Comparison of ENCODE assay signal across 8 cellular contexts in genomic region chr19:4575978-4576933, GRCh38.
DNase-seq lines count a peak whose midpoint lies in the region; ATAC-seq and TF ChIP-seq lines count a peak whose summit lies in the region.

No MANE protein-coding gene starts in this region.

- ATAC-seq in SK-N-SH treated with all-trans-retinoic acid at 6 μM for 48 hours, result peak; percentile 75
- no peak for ATAC-seq in GM18909 (IDR thresholded peaks at IDR 0.05; ENCODE audit: poor library complexity, unreplicated experiment)

- DNase-seq in activated gamma-delta T cell treated with Interleukin-2 at 50 U/mL for 16 hours, result peak; percentile 70
- no peak for DNase-seq in activated gamma-delta T cell (lab: John Stamatoyannopoulos, UW)
- peak; percentile 40 for DNase-seq in amniotic epithelial cell (ENCODE audit: low read depth)
- DNase-seq in stimulated activated CD4-positive, alpha-beta T cell treated with anti-CD3 and anti-CD28 coated beads, Interleukin-12 subunit alpha, Interleukin-12 subunit beta, amount 100 ng/mL, for 48 hours (ENCODE audit: low read depth in 2 of 3, low spot score in 1 of 3), result peak; percentile 48 to 80 (median 57)
- DNase-seq in RKO (ENCODE audit: low spot score), result no peak

- no peak overlapping the region for H3K4me3 ChIP-seq in iPS-18a (ENCODE audit: low read length)

- H3K27ac ChIP-seq in iPS-18a (ENCODE audit: low read length), result no peak overlapping the region

- H3K9ac ChIP-seq in iPS-18a (ENCODE audit: low read length), result peak overlapping the region; percentile 26

- H3K36me3 ChIP-seq in iPS-18a (ENCODE audit: control insufficient read depth, low read depth, low read length), result no peaks in the 10 kb centered on the region

- H3K27me3 ChIP-seq in iPS-18a (ENCODE audit: control insufficient read depth, insufficient read depth, low read length), result no peaks in the 10 kb centered on the region

- H3K4me1 ChIP-seq in iPS-18a (ENCODE audit: control insufficient read depth, low read depth, low read length), result peaks cover 8% of the 10 kb centered on the region

- no peaks in the 10 kb centered on the region for H3K9me3 ChIP-seq in iPS-18a (ENCODE audit: control insufficient read depth, low read depth, low read length)

TF ChIP-seq in SK-N-SH treated with all-trans-retinoic acid at 6 μM for 48 hours, 23 proteins besides CTCF, POLR2A, EP300 and RAD21:
- TF ChIP-seq BACH2 (CRISPR knock-in tag; IDR thresholded peaks at IDR 0.05; ENCODE audit: borderline replicate concordance), result no peak
- no peak for TF ChIP-seq ZNF70 (CRISPR knock-in tag; IDR thresholded peaks at IDR 0.05)
- TF ChIP-seq PATZ1 (CRISPR knock-in tag; IDR thresholded peaks at IDR 0.05; ENCODE audit: borderline replicate concordance), result no peak
- TF ChIP-seq POU6F1 (CRISPR knock-in tag; IDR thresholded peaks at IDR 0.05; ENCODE audit: borderline replicate concordance, low read depth), result no peak
- TF ChIP-seq SNAI2 (CRISPR knock-in tag; IDR thresholded peaks at IDR 0.05), result no peak
- TF ChIP-seq ZFP3 (CRISPR knock-in tag; IDR thresholded peaks at IDR 0.05), result peak; percentile 61; the same call in 1 of the 2 replicates
- TF ChIP-seq GLIS3 (CRISPR knock-in tag; IDR thresholded peaks at IDR 0.05), result 0 out of 2 replicates have a peak, but pooled peaks have one; percentile 30
- TF ChIP-seq ESRRG (CRISPR knock-in tag; IDR thresholded peaks at IDR 0.05), result no peak

Comparison
In these comparisons a context has a peak if more than half of its experiments do, and no peak if none do; other contexts are left out.
1. DNase-seq: peak in activated gamma-delta T cell treated with Interleukin-2 at 50 U/mL for 16 hours (single experiment), amniotic epithelial cell (single experiment) and stimulated activated CD4-positive, alpha-beta T cell treated with anti-CD3 and anti-CD28 coated beads, Interleukin-12 subunit alpha, Interleukin-12 subunit beta, amount 100 ng/mL, for 48 hours (3 of 3); none in activated gamma-delta T cell (single experiment) and RKO (single experiment).